In the genomic region with DNA sequence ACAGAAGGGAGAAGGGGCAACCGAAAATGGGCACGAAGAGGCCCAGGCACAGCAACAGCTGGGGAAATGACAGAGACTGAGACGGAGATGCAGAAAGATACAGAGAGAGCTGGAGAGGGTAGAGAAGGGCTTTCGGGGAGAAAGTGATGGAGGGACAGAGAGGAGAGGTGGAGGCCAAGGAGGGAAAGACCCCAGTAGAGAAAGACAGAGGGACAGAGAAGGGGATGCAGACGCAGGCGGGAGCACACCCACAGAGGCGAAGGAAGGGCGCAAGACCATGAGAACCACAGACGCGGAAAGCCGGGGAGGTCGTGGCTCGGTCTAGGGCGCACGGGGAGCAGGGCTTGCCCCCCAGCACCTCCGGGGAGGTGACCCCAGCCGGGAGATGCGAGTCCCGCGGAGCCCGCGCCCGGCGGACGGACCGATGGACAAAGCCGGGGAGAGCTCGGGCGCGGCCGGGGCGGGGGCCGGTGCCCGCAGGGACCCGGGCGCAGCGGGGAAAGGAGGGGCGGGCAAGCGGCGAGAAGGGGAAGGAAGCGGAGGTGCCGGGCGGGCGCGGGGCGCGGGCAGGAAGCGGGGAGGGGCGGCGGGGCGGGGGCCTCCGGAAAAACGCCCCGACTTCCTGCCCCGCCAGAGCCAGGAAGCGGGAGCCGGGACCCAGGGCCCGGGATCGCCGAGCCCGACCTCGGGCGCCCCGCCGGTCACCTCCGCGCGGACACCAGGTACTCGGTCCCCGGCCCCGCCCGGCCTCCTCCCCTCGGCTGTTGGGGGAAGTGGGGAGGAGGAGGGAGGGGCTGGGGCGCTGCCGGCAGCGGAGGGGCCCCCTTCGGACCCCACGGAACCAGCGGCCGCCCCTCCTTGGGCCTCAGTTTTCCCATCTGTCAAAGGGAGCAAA, we compare ENCODE assay signal across 8 cellular contexts. TPM values are rescaled to one million over a fixed set of nuclear protein-coding genes. Genes with fewer than 3 reads are reported as not detected.
DNase-seq lines count a peak whose midpoint lies in the region; ATAC-seq and TF ChIP-seq lines count a peak whose summit lies in the region.

A gene with protein sequence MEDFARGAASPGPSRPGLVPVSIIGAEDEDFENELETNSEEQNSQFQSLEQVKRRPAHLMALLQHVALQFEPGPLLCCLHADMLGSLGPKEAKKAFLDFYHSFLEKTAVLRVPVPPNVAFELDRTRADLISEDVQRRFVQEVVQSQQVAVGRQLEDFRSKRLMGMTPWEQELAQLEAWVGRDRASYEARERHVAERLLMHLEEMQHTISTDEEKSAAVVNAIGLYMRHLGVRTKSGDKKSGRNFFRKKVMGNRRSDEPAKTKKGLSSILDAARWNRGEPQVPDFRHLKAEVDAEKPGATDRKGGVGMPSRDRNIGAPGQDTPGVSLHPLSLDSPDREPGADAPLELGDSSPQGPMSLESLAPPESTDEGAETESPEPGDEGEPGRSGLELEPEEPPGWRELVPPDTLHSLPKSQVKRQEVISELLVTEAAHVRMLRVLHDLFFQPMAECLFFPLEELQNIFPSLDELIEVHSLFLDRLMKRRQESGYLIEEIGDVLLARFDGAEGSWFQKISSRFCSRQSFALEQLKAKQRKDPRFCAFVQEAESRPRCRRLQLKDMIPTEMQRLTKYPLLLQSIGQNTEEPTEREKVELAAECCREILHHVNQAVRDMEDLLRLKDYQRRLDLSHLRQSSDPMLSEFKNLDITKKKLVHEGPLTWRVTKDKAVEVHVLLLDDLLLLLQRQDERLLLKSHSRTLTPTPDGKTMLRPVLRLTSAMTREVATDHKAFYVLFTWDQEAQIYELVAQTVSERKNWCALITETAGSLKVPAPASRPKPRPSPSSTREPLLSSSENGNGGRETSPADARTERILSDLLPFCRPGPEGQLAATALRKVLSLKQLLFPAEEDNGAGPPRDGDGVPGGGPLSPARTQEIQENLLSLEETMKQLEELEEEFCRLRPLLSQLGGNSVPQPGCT (plus strand): TSS at position 617 of the 895 bp plus-strand sequence. CDS start 4,899 bp downstream, outside the sequence.

- peak within 1 kb of the TSS; percentile 97 to 99 (median 98) for H3K27ac Mint-ChIP-seq in IgD-negative memory B cell
- peak within 1 kb of the TSS; percentile 83 for H3K27ac Mint-ChIP-seq in stimulated activated memory B cell treated with anti-CD40 and anti-IgM and Interleukin-4, amounts not matched to agents 10 μg/mL and 1 μg/mL and 100 μg/mL, for 72 hours

- H3K9me3 ChIP-seq in DND-41 (ENCODE audit: insufficient read depth, low read length, severe bottlenecking) (no peaks in the 10 kb centered on the region), colonic mucosa (no peaks in the 10 kb centered on the region), liver (ENCODE audit: control insufficient read depth in 4 of 4, low read length in 3 of 4) (no peaks in the 10 kb centered on the region)

- H3K36me3 ChIP-seq in DND-41 (ENCODE audit: insufficient read depth, low read length) (peaks cover 65% of the 10 kb centered on the region), colonic mucosa (no peaks in the 10 kb centered on the region), liver (ENCODE audit: control insufficient read depth in 4 of 4, insufficient read depth in 3 of 4, low read depth in 1 of 4, low read length in 3 of 4) (no peaks in the 10 kb centered on the region)

- H4K20me1 ChIP-seq in DND-41 (ENCODE audit: insufficient read depth, low read length), result peaks cover 34% of the 10 kb centered on the region

- H3K27ac ChIP-seq in DND-41 (ENCODE audit: low read length) (peak within 1 kb of the TSS; percentile 95), VCaP (peak within 1 kb of the TSS; percentile 80; the same call in 1 of the 2 replicates), colonic mucosa (peak within 1 kb of the TSS; percentile 88), liver (ENCODE audit: low read depth in 1 of 2, low read length in 2 of 2) (peak within 1 kb of the TSS; percentile 78 to 87)

- DNase-seq in DND-41 (peak; percentile 77), colonic mucosa (peak; percentile 63), OCI-M2 (lab: John Stamatoyannopoulos, UW; ENCODE audit: unreplicated experiment) (no peak)

- H2AFZ ChIP-seq in DND-41 (ENCODE audit: low read depth, low read length), result peak within 1 kb of the TSS; percentile 40

- peaks cover 26 to 45% (median 37%) of the 10 kb centered on the region in 3 donors for H3K4me1 Mint-ChIP-seq in IgD-negative memory B cell
- H3K4me1 Mint-ChIP-seq in stimulated activated memory B cell treated with anti-CD40 and anti-IgM and Interleukin-4, amounts not matched to agents 10 μg/mL and 1 μg/mL and 100 μg/mL, for 72 hours, result peaks cover 76% of the 10 kb centered on the region

- H3K79me2 ChIP-seq in DND-41 (ENCODE audit: insufficient read depth, low read length), result peaks cover 80% of the 10 kb centered on the region

- peak within 1 kb of the TSS; percentile 91 for H3K4me2 ChIP-seq in DND-41 (ENCODE audit: insufficient read depth, low read length)

- H3K9ac ChIP-seq in DND-41 (ENCODE audit: low read depth, low read length), result peak within 1 kb of the TSS; percentile 88
- H3K9ac ChIP-seq in colonic mucosa (ENCODE audit: low read depth in 2 of 2, low read length in 2 of 2), result peak within 1 kb of the TSS; percentile 84 to 92
- peak within 1 kb of the TSS; percentile 52 to 92 for H3K9ac ChIP-seq in liver (ENCODE audit: low read depth in 1 of 2, low read length in 2 of 2)

- H3K4me3 ChIP-seq in DND-41 (ENCODE audit: low read depth in 1 of 2, low read length in 2 of 2) (peak within 1 kb of the TSS; percentile 52 to 80), colonic mucosa (peak within 1 kb of the TSS; percentile 79), liver (ENCODE audit: low read depth in 1 of 3, low read length in 3 of 3) (peak within 1 kb of the TSS; percentile 78 to 97 (median 82))

- H3K4me3 Mint-ChIP-seq in IgD-negative memory B cell, result peak within 1 kb of the TSS; percentile 98 to 100 (median 99)
- H3K4me3 Mint-ChIP-seq in stimulated activated memory B cell treated with anti-CD40 and anti-IgM and Interleukin-4, amounts not matched to agents 10 μg/mL and 1 μg/mL and 100 μg/mL, for 72 hours, result peak within 1 kb of the TSS; percentile 95

- TF ChIP-seq RAD21 in liver (IDR thresholded peaks at IDR 0.05), result no peak

- TF ChIP-seq CTCF in DND-41 (IDR thresholded peaks at IDR 0.05; ENCODE audit: borderline replicate concordance, extremely low read depth, low read length, poor library complexity, severe bottlenecking), result no peak
- TF ChIP-seq CTCF in VCaP (conservative IDR thresholded peaks at IDR 0.05), result no peak
- TF ChIP-seq CTCF in colonic mucosa (IDR thresholded peaks at IDR 0.05), result no peak
- TF ChIP-seq CTCF in liver (IDR thresholded peaks at IDR 0.05; ENCODE audit: low read depth, low read length, missing input control), result no peak

- intact Hi-C loops in colonic mucosa (cut with DNase I), result no loop called here

- H3K4me1 ChIP-seq in DND-41 (ENCODE audit: insufficient read depth, low read length), result peaks cover 81% of the 10 kb centered on the region
- peaks cover 19% of the 10 kb centered on the region for H3K4me1 ChIP-seq in colonic mucosa
- H3K4me1 ChIP-seq in liver (ENCODE audit: control insufficient read depth in 4 of 4, insufficient read depth in 4 of 4, low read length in 3 of 4), result peaks cover 0 to 25% (median 17%) of the 10 kb centered on the region in 4 donors

- peaks cover 5% of the 10 kb centered on the region for H3K36me3 Mint-ChIP-seq in IgD-negative memory B cell
- H3K36me3 Mint-ChIP-seq in stimulated activated memory B cell treated with anti-CD40 and anti-IgM and Interleukin-4, amounts not matched to agents 10 μg/mL and 1 μg/mL and 100 μg/mL, for 72 hours, result peaks cover 34% of the 10 kb centered on the region

- ATAC-seq in DND-41 (ENCODE audit: insufficient read depth, low read depth), result peak; percentile 15
- ATAC-seq in stimulated activated memory B cell treated with anti-CD40 and anti-IgM and Interleukin-4, amounts not matched to agents 10 μg/mL and 1 μg/mL and 100 μg/mL, for 72 hours, result peak; percentile 44
- no peak for ATAC-seq in GM19035 (IDR thresholded peaks at IDR 0.05; ENCODE audit: unreplicated experiment)

- H3K9me3 Mint-ChIP-seq in IgD-negative memory B cell, result no peaks in the 10 kb centered on the region
- H3K9me3 Mint-ChIP-seq in stimulated activated memory B cell treated with anti-CD40 and anti-IgM and Interleukin-4, amounts not matched to agents 10 μg/mL and 1 μg/mL and 100 μg/mL, for 72 hours, result no peaks in the 10 kb centered on the region

- H3K27me3 ChIP-seq in DND-41 (ENCODE audit: insufficient read depth, low read length, poor library complexity) (no peaks in the 10 kb centered on the region), colonic mucosa (no peaks in the 10 kb centered on the region), liver (ENCODE audit: control insufficient read depth in 4 of 4, insufficient read depth in 4 of 4, low read length in 3 of 4) (no peaks in the 10 kb centered on the region)

- H3K27me3 Mint-ChIP-seq in IgD-negative memory B cell, result no peaks in the 10 kb centered on the region
- no peaks in the 10 kb centered on the region for H3K27me3 Mint-ChIP-seq in stimulated activated memory B cell treated with anti-CD40 and anti-IgM and Interleukin-4, amounts not matched to agents 10 μg/mL and 1 μg/mL and 100 μg/mL, for 72 hours

- WGBS in liver, result 4% methylated on average over 80 of the region's 80 CpGs

TF ChIP-seq in liver, 16 proteins besides CTCF, POLR2A, EP300 and RAD21:
- TF ChIP-seq SP1 (IDR thresholded peaks at IDR 0.05) (no peak), HNF4G (IDR thresholded peaks at IDR 0.05) (no peak)

RNA-seq across cellular contexts. Expression of the gene that starts here (rescaled TPM):
- polyA plus RNA-seq in IgD-negative memory B cell, result 203 TPM
- 10 to 100 TPM; 64.1 to 98.7 TPM for total RNA-seq in colonic mucosa
- 10 to 100 TPM; 13.2 to 30.1 TPM for total RNA-seq in liver
- polyA plus RNA-seq in liver, result 10 to 100 TPM; 15.4 to 21.6 TPM
